ENCODE assay signal across 3 cellular contexts in the genomic region with DNA sequence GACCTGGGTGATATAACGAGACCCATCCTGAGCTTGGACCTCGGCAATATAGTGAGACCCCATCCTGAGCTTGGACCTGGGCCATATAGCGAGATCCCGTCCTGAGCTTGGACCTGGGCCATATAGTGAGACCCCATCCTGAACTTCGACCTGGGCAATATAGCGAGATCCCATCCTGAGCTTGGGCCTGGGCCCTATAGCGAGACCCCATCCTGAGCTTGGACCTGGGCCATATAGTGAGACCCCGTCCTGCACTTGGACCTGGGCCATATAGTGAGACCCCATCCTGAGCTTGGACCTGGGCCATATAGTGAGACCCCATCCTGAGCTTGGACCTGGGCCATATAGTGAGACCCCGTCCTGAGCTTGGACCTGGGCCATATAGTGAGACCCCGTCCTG. TPM values are rescaled to one million over a fixed set of nuclear protein-coding genes. Genes with fewer than 3 reads are reported as not detected.
"Had no signal": no experiment of that assay in that cellular context is flagged by ENCODE, and none has a peak within 500 bp of the region (broad histone marks: within the 10 kb centered on the region; RNA-seq: fewer than 3 reads in every experiment).

No MANE protein-coding gene starts in this region.

RNA-seq across cellular contexts. Expression of a gene that starts 22.2 kb away (rescaled TPM):
- total RNA-seq: HT-29, IMR-90 had no signal
- polyA plus RNA-seq: IgD-negative memory B cell had no signal
